ENCODE assay signal across 1 cellular context in the genomic region with DNA sequence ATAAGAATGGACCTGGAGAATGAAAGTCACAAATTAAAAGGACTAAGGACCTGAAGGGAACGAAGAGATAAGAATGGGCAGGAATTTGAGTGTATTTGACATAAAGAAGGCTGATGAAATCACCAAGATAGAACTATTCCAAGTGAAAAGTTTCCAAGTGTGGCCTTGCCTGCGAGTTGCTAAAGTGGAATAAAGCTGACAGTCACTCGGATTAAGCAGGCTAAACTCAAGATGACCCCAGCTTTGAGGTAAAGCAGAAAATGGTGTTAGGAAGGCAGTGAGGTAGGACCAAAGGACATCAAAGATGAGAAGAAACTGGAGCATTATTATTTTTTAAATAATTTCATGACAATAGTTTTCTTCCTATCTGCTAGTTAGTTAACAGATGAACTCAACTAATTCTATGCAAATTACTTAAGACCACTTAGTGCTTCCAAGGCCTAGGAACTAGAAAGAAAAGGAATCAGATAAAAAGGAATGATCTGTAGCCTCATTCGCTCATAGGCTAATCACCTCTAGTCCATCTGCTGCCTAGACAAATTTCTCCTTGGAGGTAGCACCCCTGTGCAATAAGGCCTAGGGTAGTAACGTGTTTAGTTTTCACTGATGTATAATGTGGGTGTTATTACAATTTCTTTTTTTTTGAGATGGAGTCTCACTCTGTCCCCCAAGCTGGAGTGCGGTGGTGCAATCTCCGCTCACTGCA.
TF ChIP-seq lines count a peak whose summit lies in the region.

No MANE protein-coding gene starts in this region.

TF ChIP-seq in SK-N-SH treated with all-trans-retinoic acid at 6 μM for 48 hours, 23 proteins besides CTCF, POLR2A, EP300 and RAD21 (continued from another document):
- TF ChIP-seq, protein P1, sequence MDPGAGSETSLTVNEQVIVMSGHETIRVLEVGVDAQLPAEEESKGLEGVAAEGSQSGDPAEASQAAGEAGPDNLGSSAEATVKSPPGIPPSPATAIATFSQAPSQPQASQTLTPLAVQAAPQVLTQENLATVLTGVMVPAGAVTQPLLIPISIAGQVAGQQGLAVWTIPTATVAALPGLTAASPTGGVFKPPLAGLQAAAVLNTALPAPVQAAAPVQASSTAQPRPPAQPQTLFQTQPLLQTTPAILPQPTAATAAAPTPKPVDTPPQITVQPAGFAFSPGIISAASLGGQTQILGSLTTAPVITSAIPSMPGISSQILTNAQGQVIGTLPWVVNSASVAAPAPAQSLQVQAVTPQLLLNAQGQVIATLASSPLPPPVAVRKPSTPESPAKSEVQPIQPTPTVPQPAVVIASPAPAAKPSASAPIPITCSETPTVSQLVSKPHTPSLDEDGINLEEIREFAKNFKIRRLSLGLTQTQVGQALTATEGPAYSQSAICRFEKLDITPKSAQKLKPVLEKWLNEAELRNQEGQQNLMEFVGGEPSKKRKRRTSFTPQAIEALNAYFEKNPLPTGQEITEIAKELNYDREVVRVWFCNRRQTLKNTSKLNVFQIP (CRISPR knock-in tag; IDR thresholded peaks at IDR 0.05; ENCODE audit: borderline replicate concordance, low read depth): no peak; the same call in 1 of the 2 replicates
- no peak for TF ChIP-seq ZFP30 (CRISPR knock-in tag; IDR thresholded peaks at IDR 0.05)
